13 cellular contexts compared by ENCODE assay signal in the genomic region with DNA sequence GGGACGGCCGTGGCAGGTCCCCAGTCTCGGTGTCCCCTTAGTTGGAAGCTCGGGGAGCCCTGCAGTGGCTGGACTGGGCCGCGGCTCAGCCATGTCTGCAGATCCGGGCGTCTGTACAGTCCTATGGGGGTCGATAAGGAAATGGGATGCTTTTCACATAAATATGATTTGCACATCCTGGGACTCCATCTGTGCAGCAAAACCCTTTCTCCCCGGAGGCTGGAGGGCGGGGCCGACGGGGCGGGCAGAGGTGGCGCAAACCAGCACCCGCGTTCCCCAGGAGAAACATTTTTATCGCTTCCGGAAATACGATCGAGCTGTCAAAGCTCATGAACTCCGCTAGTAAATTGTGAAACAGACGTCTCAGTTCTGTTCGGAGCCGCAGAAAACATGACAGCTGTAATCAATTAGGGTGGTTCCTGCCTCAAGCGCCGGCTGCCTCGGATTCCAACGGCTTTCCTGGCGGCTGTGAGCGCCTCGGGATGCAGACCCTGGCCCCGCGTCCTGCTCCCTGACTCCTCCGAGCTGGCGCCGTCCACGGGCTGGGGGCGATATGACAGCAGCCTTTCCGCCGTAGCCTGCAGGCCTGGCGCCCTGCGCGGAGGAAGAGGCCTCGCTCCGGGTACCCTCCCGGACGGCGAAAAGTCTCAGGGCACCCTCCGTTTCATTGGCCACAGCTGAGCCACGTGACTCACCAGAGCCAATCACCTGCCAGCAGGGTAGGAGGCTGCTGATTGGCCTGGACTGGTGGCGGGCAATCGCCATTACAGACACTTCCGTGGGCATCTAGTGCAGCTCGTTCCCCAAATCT. TPM values are rescaled to one million over a fixed set of nuclear protein-coding genes. Genes with fewer than 3 reads are reported as not detected.
DNase-seq lines count a peak whose midpoint lies in the region; ATAC-seq and TF ChIP-seq lines count a peak whose summit lies in the region.
"Had no signal": no experiment of that assay in that cellular context is flagged by ENCODE, and none has a peak within 500 bp of the region (broad histone marks: within the 10 kb centered on the region; RNA-seq: fewer than 3 reads in every experiment).

No MANE protein-coding gene starts in this region.

- intact Hi-C loops in lower leg skin (cut with DNase I; ENCODE audit: low total_unique reads), result loop anchor here (10.0 kb wide), 1 partner anchor 459 kb away; no protein-coding TSS in a partner anchor

- no peak for TF ChIP-seq RAD21 in Ishikawa (IDR thresholded peaks at IDR 0.05; ENCODE audit: low read depth)

- ATAC-seq in effector memory CD8-positive, alpha-beta T cell (replicated peaks), result no peak

- H3K4me1 ChIP-seq in neural progenitor cell, result peaks cover 29% of the 10 kb centered on the region
- H3K4me1 ChIP-seq: transverse colon had no signal

- H3K4me3 ChIP-seq in brain microvascular endothelial cell (ENCODE audit: low read depth, low read length) (peak overlapping the region; percentile 3), lower leg skin (ENCODE audit: low read depth, poor library complexity, severe bottlenecking) (no peak overlapping the region), neural progenitor cell (no peak overlapping the region)

- H3K4me2 ChIP-seq in neural progenitor cell, result no peak overlapping the region

- no peak for TF ChIP-seq POLR2A in lower leg skin (IDR thresholded peaks at IDR 0.05)

- peaks cover 13% of the 10 kb centered on the region for H3F3A ChIP-seq in neural progenitor cell (ENCODE audit: low read depth)

- DNase-seq in AG09319 (ENCODE audit: extremely low read depth, low read depth) (peak; percentile 61), brain microvascular endothelial cell (no peak), lower leg skin (ENCODE audit: low spot score in 2 of 2) (peak; percentile 42 to 70), nephron progenitor cell (no peak), neural progenitor cell (ENCODE audit: low spot score) (no peak)
- DNase-seq in effector memory CD8-positive, alpha-beta T cell, result no peak
- DNase-seq in central memory CD4-positive, alpha-beta T cell, result no peak
- DNase-seq: stimulated activated CD4-positive, alpha-beta T cell treated with anti-CD3 and anti-CD28 coated beads, Interleukin-2, amount 100 ng/mL, for 24 hours; transverse colon had no signal

- no peak overlapping the region for H3K27ac Mint-ChIP-seq in nephron progenitor cell
- H3K27ac Mint-ChIP-seq in effector memory CD8-positive, alpha-beta T cell, result no peak overlapping the region
- no peak overlapping the region for H3K27ac Mint-ChIP-seq in neural progenitor cell
- H3K27ac Mint-ChIP-seq: activated naive CD4-positive, alpha-beta T cell treated with anti-CD3 and anti-CD28 coated beads, Interleukin-2, amount 50 U/mL, for 72 hours; mesothelial cell of epicardium had no signal

- TF ChIP-seq CTCF in AG09319 (IDR thresholded peaks at IDR 0.05; ENCODE audit: low read depth, low read length), result no peak
- no peak for TF ChIP-seq CTCF in brain microvascular endothelial cell (IDR thresholded peaks at IDR 0.05; ENCODE audit: low read depth, low read length, missing control alignments)
- no peak for TF ChIP-seq CTCF in lower leg skin (IDR thresholded peaks at IDR 0.05)
- no peak for TF ChIP-seq CTCF in nephron progenitor cell (IDR thresholded peaks at IDR 0.05)
- TF ChIP-seq CTCF in neural progenitor cell (IDR thresholded peaks at IDR 0.05), result no peak

- no peaks in the 10 kb centered on the region for H3K9me3 ChIP-seq in neural progenitor cell (ENCODE audit: low read depth)
- H3K9me3 ChIP-seq: transverse colon had no signal

- H3K27me3 ChIP-seq in brain microvascular endothelial cell (replicated peaks) (no peaks in the 10 kb centered on the region), neural progenitor cell (peaks cover 5% of the 10 kb centered on the region)
- H3K27me3 ChIP-seq: transverse colon had no signal

- H3K36me3 Mint-ChIP-seq in nephron progenitor cell (ENCODE audit: low read depth) (no peaks in the 10 kb centered on the region), neural progenitor cell (no peaks in the 10 kb centered on the region)
- H3K36me3 Mint-ChIP-seq in effector memory CD8-positive, alpha-beta T cell (ENCODE audit: insufficient read depth), result no peaks in the 10 kb centered on the region
- H3K36me3 Mint-ChIP-seq: activated naive CD4-positive, alpha-beta T cell treated with anti-CD3 and anti-CD28 coated beads, Interleukin-2, amount 50 U/mL, for 72 hours; mesothelial cell of epicardium had no signal

- H4K20me1 ChIP-seq in neural progenitor cell (ENCODE audit: low read depth), result no peaks in the 10 kb centered on the region

- H3K9me3 Mint-ChIP-seq in nephron progenitor cell (peaks cover 8% of the 10 kb centered on the region), neural progenitor cell (peaks cover 2% of the 10 kb centered on the region)
- no peaks in the 10 kb centered on the region for H3K9me3 Mint-ChIP-seq in effector memory CD8-positive, alpha-beta T cell
- H3K9me3 Mint-ChIP-seq: activated naive CD4-positive, alpha-beta T cell treated with anti-CD3 and anti-CD28 coated beads, Interleukin-2, amount 50 U/mL, for 72 hours; mesothelial cell of epicardium had no signal

- H3K4me1 Mint-ChIP-seq in nephron progenitor cell (peaks cover 36% of the 10 kb centered on the region), neural progenitor cell (peaks cover 25% of the 10 kb centered on the region)
- no peaks in the 10 kb centered on the region for H3K4me1 Mint-ChIP-seq in effector memory CD8-positive, alpha-beta T cell (ENCODE audit: low read depth in 2 of 2)

- no peak overlapping the region for H3K4me3 Mint-ChIP-seq in nephron progenitor cell
- peak overlapping the region in 1 of 2 donors; percentile 17 for H3K4me3 Mint-ChIP-seq in effector memory CD8-positive, alpha-beta T cell
- H3K4me3 Mint-ChIP-seq in neural progenitor cell, result no peak overlapping the region
- H3K4me3 Mint-ChIP-seq: mesothelial cell of epicardium had no signal

- H3K9ac ChIP-seq in neural progenitor cell, result no peak overlapping the region

- no peaks in the 10 kb centered on the region for H3K36me3 ChIP-seq in brain microvascular endothelial cell (replicated peaks)
- H3K36me3 ChIP-seq in neural progenitor cell, result no peaks in the 10 kb centered on the region
- H3K36me3 ChIP-seq: transverse colon had no signal

- H3K27me3 Mint-ChIP-seq in nephron progenitor cell (ENCODE audit: low read depth, poor library complexity), result peaks cover 40% of the 10 kb centered on the region
- peaks cover 13 to 32% of the 10 kb centered on the region in 2 donors for H3K27me3 Mint-ChIP-seq in effector memory CD8-positive, alpha-beta T cell
- peaks cover 5% of the 10 kb centered on the region for H3K27me3 Mint-ChIP-seq in neural progenitor cell (ENCODE audit: insufficient read depth, low read depth)

- 37 to 44% methylated on average over 41 to 45 of the region's 55 CpGs for WGBS in lower leg skin, 2 donors

- no peak overlapping the region for H2AFZ ChIP-seq in neural progenitor cell (replicated peaks)

- in situ Hi-C loops in brain microvascular endothelial cell (cut with HindIII; ENCODE audit: low pct_ligation_motif_present, low sequenced_read_pairs), result no loop called here

- no peak overlapping the region for H3K27ac ChIP-seq in brain microvascular endothelial cell
- no peak overlapping the region for H3K27ac ChIP-seq in neural progenitor cell
- H3K27ac ChIP-seq: transverse colon, VCaP had no signal

- no peak for TF ChIP-seq EP300 in Ishikawa (IDR thresholded peaks at IDR 0.05; ENCODE audit: borderline replicate concordance)

- no peaks in the 10 kb centered on the region for H3K79me2 ChIP-seq in neural progenitor cell (ENCODE audit: low read depth)

TF ChIP-seq in Ishikawa, 13 proteins besides CTCF, POLR2A, EP300 and RAD21:
- TF ChIP-seq USF1 (IDR thresholded peaks at IDR 0.05) (peak; percentile 64), YY1 (IDR thresholded peaks at IDR 0.05; ENCODE audit: low read depth) (no peak), CEBPB (IDR thresholded peaks at IDR 0.05) (no peak), TCF12 (IDR thresholded peaks at IDR 0.05; ENCODE audit: low read depth) (no peak)

RNA-seq across cellular contexts. Expression of gene DIO3, which starts 23.0 kb away (rescaled TPM):
- 1 to 10 TPM; 2.3 to 3.7 (median 2.7) TPM for total RNA-seq in lower leg skin
- 0.90 and 3.3 TPM in 2 replicates for total RNA-seq in neural progenitor cell (ENCODE audit: low replicate concordance)
- total RNA-seq: activated naive CD4-positive, alpha-beta T cell treated with anti-CD3 and anti-CD28 coated beads, Interleukin-2, amount 50 U/mL, for 72 hours had no signal

Comparison
In these comparisons a context has a peak if more than half of its experiments do, and no peak if none do; other contexts are left out.
1. DNase-seq: peak in AG09319 (single experiment) and lower leg skin (2 of 2); none in brain microvascular endothelial cell (single experiment), nephron progenitor cell (single experiment), effector memory CD8-positive, alpha-beta T cell (0 of 3), neural progenitor cell (single experiment) and central memory CD4-positive, alpha-beta T cell (single experiment).